In the genomic region with DNA sequence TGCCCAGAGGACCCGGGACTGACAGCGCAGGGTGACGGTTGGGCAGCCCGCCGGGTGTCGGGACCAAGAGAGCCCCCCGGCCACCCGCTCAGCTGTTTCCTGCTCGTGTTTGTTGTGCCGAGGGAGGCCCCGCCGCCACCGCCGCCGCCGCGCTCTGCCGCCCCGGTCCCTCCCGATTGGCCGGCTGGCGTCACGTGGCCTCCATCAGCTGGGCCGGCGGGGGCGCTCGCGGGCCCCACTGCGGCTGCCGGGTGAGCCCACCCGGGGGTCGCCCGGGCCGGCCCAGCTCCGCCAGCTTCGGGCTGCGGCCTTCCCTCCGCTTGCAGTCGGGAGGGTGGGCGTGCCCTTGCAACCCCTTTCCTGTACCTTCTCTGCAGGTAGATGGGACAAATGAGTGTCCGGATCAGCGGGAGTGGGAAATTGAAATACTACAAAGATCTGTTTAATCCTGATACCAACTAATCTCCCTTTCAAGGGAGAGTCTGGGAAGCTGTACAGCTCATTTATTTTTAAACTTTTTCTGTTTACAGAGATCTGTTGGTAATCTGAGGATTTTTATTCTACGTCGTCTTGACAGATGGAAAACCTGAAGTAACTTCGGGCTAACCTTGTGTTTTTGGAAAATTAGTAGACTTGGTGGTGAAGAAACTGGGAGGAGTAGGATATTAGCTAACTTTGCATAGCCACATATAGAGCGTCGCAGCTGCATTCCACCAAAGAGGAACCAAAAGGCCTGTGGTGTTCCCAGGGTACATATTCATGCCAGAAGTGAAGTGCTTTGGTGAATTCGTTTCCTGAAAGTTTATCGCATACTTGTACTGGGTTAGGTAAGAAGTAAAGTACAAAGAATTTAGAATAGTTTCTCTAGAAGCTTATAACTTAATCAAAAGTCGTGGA, we compare ENCODE assay signal across 8 cellular contexts. TPM values are rescaled to one million over a fixed set of nuclear protein-coding genes. Genes with fewer than 3 reads are reported as not detected.
DNase-seq lines count a peak whose midpoint lies in the region; ATAC-seq lines count a peak whose summit lies in the region.

No MANE protein-coding gene starts in this region.

- H3K9me3 Mint-ChIP-seq in activated CD8-positive, alpha-beta memory T cell treated with anti-CD3 and anti-CD28 coated beads, Interleukin-2, amount 10 ng/mL, durations not matched to agents 7 days and 5 days (ENCODE audit: low read depth) = no peaks in the 10 kb centered on the region

- peak overlapping the region; percentile 66 for H3K9ac ChIP-seq in endocrine pancreas (ENCODE audit: control insufficient read depth, insufficient read depth, low read length)

- H3K27me3 Mint-ChIP-seq in activated CD8-positive, alpha-beta memory T cell treated with anti-CD3 and anti-CD28 coated beads, Interleukin-2, amount 10 ng/mL, durations not matched to agents 7 days and 5 days = no peaks in the 10 kb centered on the region

- H3K27ac Mint-ChIP-seq in activated CD8-positive, alpha-beta memory T cell treated with anti-CD3 and anti-CD28 coated beads, Interleukin-2, amount 10 ng/mL, durations not matched to agents 7 days and 5 days = peak overlapping the region; percentile 74

- H3K4me3 ChIP-seq in endocrine pancreas (ENCODE audit: control insufficient read depth, insufficient read depth, low read length) = peak overlapping the region; percentile 91
- H3K4me3 ChIP-seq in mesodermal cell (ENCODE audit: extremely low read depth, insufficient read depth, low read length, poor library complexity, severe bottlenecking) = peak overlapping the region; percentile 82

- H3K27me3 ChIP-seq in endocrine pancreas (ENCODE audit: control insufficient read depth, insufficient read depth, low read length) = no peaks in the 10 kb centered on the region

- WGBS in mesodermal cell (ENCODE audit: insufficient coverage in 2 of 2), 2 experiments = 4 to 5% methylated on average over 28 to 43 of the region's 50 CpGs

- H3K4me1 Mint-ChIP-seq in activated CD8-positive, alpha-beta memory T cell treated with anti-CD3 and anti-CD28 coated beads, Interleukin-2, amount 10 ng/mL, durations not matched to agents 7 days and 5 days = peaks cover 33% of the 10 kb centered on the region

- peaks cover 5% of the 10 kb centered on the region for H3K36me3 Mint-ChIP-seq in activated CD8-positive, alpha-beta memory T cell treated with anti-CD3 and anti-CD28 coated beads, Interleukin-2, amount 10 ng/mL, durations not matched to agents 7 days and 5 days

- H3K36me3 ChIP-seq in endocrine pancreas (ENCODE audit: control insufficient read depth, insufficient read depth, low read length) = no peaks in the 10 kb centered on the region
- H3K36me3 ChIP-seq in mesodermal cell (ENCODE audit: control insufficient read depth, insufficient read depth, low read length) = peaks cover 32% of the 10 kb centered on the region

- H3K9me3 ChIP-seq in endocrine pancreas (ENCODE audit: control insufficient read depth, low read length) (no peaks in the 10 kb centered on the region), mesodermal cell (ENCODE audit: control insufficient read depth, low read length) (no peaks in the 10 kb centered on the region)

- CTCF ChIA-PET in activated CD8-positive, alpha-beta memory T cell treated with anti-CD3 and anti-CD28 coated beads, Interleukin-2, amount 10 ng/mL, durations not matched to agents 7 days and 5 days (lab: Charles Lee) = interaction anchor here (0.7 to 8.8 kb wide), 10 partner anchors 8 to 564 kb away, joined by 3 to 127 read pairs (median 4); no protein-coding TSS in a partner anchor

- H3K4me1 ChIP-seq in endocrine pancreas (ENCODE audit: control insufficient read depth, insufficient read depth, low read length) (peaks cover 24% of the 10 kb centered on the region), mesodermal cell (ENCODE audit: control insufficient read depth, insufficient read depth, low read length, poor library complexity, severe bottlenecking) (peaks cover 31% of the 10 kb centered on the region)

- H3K27ac ChIP-seq in mesodermal cell (ENCODE audit: low read depth, low read length, severe bottlenecking) = peak overlapping the region; percentile 87

- ATAC-seq in HG03097 (IDR thresholded peaks at IDR 0.05; ENCODE audit: low FRiP score, unreplicated experiment) = peak; percentile 30
- peak; percentile 11 for ATAC-seq in activated CD8-positive, alpha-beta memory T cell treated with anti-CD3 and anti-CD28 coated beads, Interleukin-2, amount 10 ng/mL, durations not matched to agents 7 days and 5 days

- H3K4me3 Mint-ChIP-seq in activated CD8-positive, alpha-beta memory T cell treated with anti-CD3 and anti-CD28 coated beads, Interleukin-2, amount 10 ng/mL, durations not matched to agents 7 days and 5 days = peak overlapping the region; percentile 75

- peak; percentile 44 to 70 for DNase-seq in NCI-H2081 (lab: John Stamatoyannopoulos, UW)
- no peak for DNase-seq in NCI-H2081 treated with DMSO at 0.1 percent for 48 hours (lab: John Stamatoyannopoulos, UW)
- peak; percentile 49 for DNase-seq in NCI-H774 (lab: John Stamatoyannopoulos, UW)
- DNase-seq in activated CD8-positive, alpha-beta memory T cell treated with anti-CD3 and anti-CD28 coated beads, Interleukin-2, amount 10 ng/mL, durations not matched to agents 7 days and 5 days = peak; percentile 84
- DNase-seq in stimulated activated CD8-positive, alpha-beta memory T cell treated with anti-CD3 and anti-CD28 coated beads, Interleukin-15, amount 100 ng/mL, for 4 hours (ENCODE audit: low read depth in 2 of 2) = peak; percentile 56 to 58

RNA-seq across cellular contexts. Expression of gene YPEL5, which starts 1.2 kb away (rescaled TPM):
- total RNA-seq in activated CD8-positive, alpha-beta memory T cell treated with anti-CD3 and anti-CD28 coated beads, Interleukin-2, amount 10 ng/mL, durations not matched to agents 7 days and 5 days = 10 to 100 TPM; 24.2 to 26.5 TPM
- polyA plus RNA-seq in mesodermal cell (2013, experiment 1 of 2) = 84.6 TPM
- 92.3 TPM for polyA plus RNA-seq in mesodermal cell (2013, experiment 2 of 2)
